ENCODE assay signal across 14 cellular contexts in the genomic region with DNA sequence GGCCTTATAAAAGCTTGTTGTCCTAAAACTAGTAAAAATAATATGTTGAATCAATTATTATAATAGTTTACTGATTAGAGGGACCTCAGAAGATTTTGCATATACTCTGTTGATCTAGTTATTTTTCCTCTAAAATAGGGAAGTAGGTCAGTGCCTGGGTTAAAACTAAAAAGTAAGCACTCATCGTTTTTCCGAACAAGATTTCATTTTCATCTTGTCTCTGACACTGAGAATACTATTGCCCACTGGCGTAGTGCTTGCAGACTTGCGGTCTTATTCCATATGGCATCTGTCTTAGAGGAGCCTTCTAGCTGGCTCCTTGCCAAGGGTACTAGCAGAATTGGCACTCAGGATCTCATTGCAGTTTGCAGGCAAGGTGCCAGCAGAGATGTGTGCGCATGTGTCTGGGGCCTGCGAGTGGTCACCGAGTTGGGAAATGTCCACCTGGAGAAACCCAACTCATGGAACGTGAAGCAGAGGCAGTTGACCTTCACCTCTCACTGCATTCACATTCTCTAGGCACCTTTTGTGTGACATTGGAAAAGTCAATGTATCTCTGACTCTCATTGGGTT.
A peak's percentile ranks its signal among the peaks of the same experiment; 100 is the strongest.
DNase-seq lines count a peak whose midpoint lies in the region; TF ChIP-seq lines count a peak whose summit lies in the region.
"Had no signal": no experiment of that assay in that cellular context is flagged by ENCODE, and none has a peak within 500 bp of the region (broad histone marks: within the 10 kb centered on the region; RNA-seq: fewer than 3 reads in every experiment).

No MANE protein-coding gene starts in this region.

- POLR2A ChIA-PET in GM10248 (lab: Yijun Ruan, JAX) = interaction anchor here (0.6 kb wide), 1 partner anchor 97 kb away, joined by 3 read pairs; no protein-coding TSS in a partner anchor

- DNase-seq in DMS 273 (lab: John Stamatoyannopoulos, UW; ENCODE audit: unreplicated experiment) (peak; percentile 64), RPMI8226 (peak; percentile 95), islet precursor cell (peak; percentile 14), GM10248 (ENCODE audit: extremely low spot score) (no peak), NCI-H1436 (lab: John Stamatoyannopoulos, UW) (no peak), mesothelial cell of epicardium (ENCODE audit: low spot score in 2 of 2, unreplicated experiment in 2 of 2) (no peak)
- DNase-seq in stimulated activated CD4-positive, alpha-beta T cell treated with anti-CD3 and anti-CD28 coated beads, Interleukin-2, amount 100 ng/mL, for 48 hours = no peak
- DNase-seq: mammary epithelial cell; NCI-H2029; stimulated activated CD4-positive, alpha-beta T cell treated with anti-CD3 and anti-CD28 coated beads, Interleukin-2, amount 100 ng/mL, for 24 hours; stimulated activated naive CD4-positive, alpha-beta T cell had no signal

- no peak overlapping the region for H3K9ac ChIP-seq in BLaER1

- peak overlapping the region; percentile 50 for H3K4me2 ChIP-seq in BLaER1
- H3K4me2 ChIP-seq: hepatocyte had no signal

- peaks cover 12% of the 10 kb centered on the region for H3K9me3 Mint-ChIP-seq in mesothelial cell of epicardium
- H3K9me3 Mint-ChIP-seq: activated T-helper 2 cell treated with anti-CD3 and anti-CD28 coated beads, Interferon-gamma antibody, Interleukin-2, Interleukin-4, amounts not matched to agents 10 μg/mL and 5 μg/mL and 100 μg/mL, durations not matched to agents 14 hours and 24 hours and 36 hours had no signal

- peaks cover 61% of the 10 kb centered on the region for H3K27me3 Mint-ChIP-seq in mesothelial cell of epicardium (ENCODE audit: low read depth)

- no peaks in the 10 kb centered on the region for H3K36me3 ChIP-seq in BLaER1

- no peaks in the 10 kb centered on the region for H4K20me1 ChIP-seq in BLaER1

- H3K36me3 Mint-ChIP-seq in mesothelial cell of epicardium = peaks cover 6% of the 10 kb centered on the region

- no peak for TF ChIP-seq CTCF in GM10248 (IDR thresholded peaks at IDR 0.05; ENCODE audit: control extremely low read depth, extremely low read depth, low read depth, missing control alignments)
- TF ChIP-seq CTCF in mesothelial cell of epicardium (IDR thresholded peaks at IDR 0.05; ENCODE audit: unreplicated experiment) = no peak

- peaks cover 25% of the 10 kb centered on the region for H3K9me3 ChIP-seq in BLaER1

- H3K27me3 ChIP-seq in BLaER1 = no peaks in the 10 kb centered on the region

- H3K4me1 ChIP-seq in BLaER1 = peaks cover 48% of the 10 kb centered on the region

- no peak overlapping the region for H3K4me3 ChIP-seq in BLaER1
- H3K4me3 ChIP-seq: hepatocyte had no signal

- H3K4me1 Mint-ChIP-seq in mesothelial cell of epicardium = peaks cover 18% of the 10 kb centered on the region

- no peak overlapping the region for H3K4me3 Mint-ChIP-seq in mesothelial cell of epicardium

- CTCF ChIA-PET in GM10248 (lab: Yijun Ruan, JAX) = interaction anchor here (1.0 to 4.0 kb wide), 4 partner anchors 8 to 15 kb away, joined by 4 to 15 read pairs (median 8); no protein-coding TSS in a partner anchor

- H3K27ac ChIP-seq in BLaER1 = peak overlapping the region; percentile 93; the same call in 1 of the 2 replicates
- H3K27ac ChIP-seq: hepatocyte had no signal

- H3K27ac Mint-ChIP-seq in mesothelial cell of epicardium = no peak overlapping the region

Comparison
In these comparisons a context has a peak if more than half of its experiments do, and no peak if none do; other contexts are left out.
1. DNase-seq: peak in DMS 273 (single experiment), RPMI8226 (single experiment) and islet precursor cell (single experiment); none in GM10248 (single experiment), stimulated activated CD4-positive, alpha-beta T cell treated with anti-CD3 and anti-CD28 coated beads, Interleukin-2, amount 100 ng/mL, for 48 hours (0 of 2), NCI-H1436 (single experiment) and mesothelial cell of epicardium (0 of 2).